Comparison of ENCODE assay signal across 35 cellular contexts in genomic region chr11:76972051-76972450, GRCh38.
"Had no signal": no experiment of that assay in that cellular context is flagged by ENCODE, and none has a peak within 500 bp of the region (broad histone marks: within the 10 kb centered on the region; RNA-seq: fewer than 3 reads in every experiment).

No MANE protein-coding gene starts in this region.

- H3K9me3 ChIP-seq: MG63 had no signal

- DNase-seq: Karpas-422, Kasumi-1, MG63, MM.1S, MV-4-11, NCI-H1048, NCI-H1092, NCI-H1092 treated with DMSO at 0.1 percent for 48 hours, NCI-H1105, NCI-H1105 treated with DMSO at 0.1 percent for 48 hours, NCI-H1417, NCI-H1417 treated with DMSO at 0.1 percent for 48 hours, NCI-H1436, NCI-H1436 treated with DMSO at 0.1 percent for 48 hours, NCI-H146, NCI-H1694, NCI-H1694 treated with DMSO at 0.1 percent for 48 hours, NCI-H187, NCI-H187 treated with DMSO at 0.1 percent for 48 hours, NCI-H1930, NCI-H2029, NCI-H2029 treated with DMSO at 0.1 percent for 48 hours, NCI-H2081, NCI-H2081 treated with DMSO at 0.1 percent for 48 hours, NCI-H2107, NCI-H2171, NCI-H2171 treated with DMSO at 0.1 percent for 48 hours, NCI-H2227 treated with DMSO at 0.1 percent for 48 hours, NCI-H226, NCI-H345, NCI-H446, NCI-H446 treated with DMSO at 0.1 percent for 48 hours, NCI-H510A, NCI-H510A treated with DMSO at 0.1 percent for 48 hours, NCI-H524 had no signal

- H3K27me3 ChIP-seq: MG63 had no signal

- H3K4me3 ChIP-seq: MG63 had no signal

- H3K36me3 ChIP-seq: MG63 had no signal
